13 cellular contexts compared by ENCODE assay signal in the genomic region with DNA sequence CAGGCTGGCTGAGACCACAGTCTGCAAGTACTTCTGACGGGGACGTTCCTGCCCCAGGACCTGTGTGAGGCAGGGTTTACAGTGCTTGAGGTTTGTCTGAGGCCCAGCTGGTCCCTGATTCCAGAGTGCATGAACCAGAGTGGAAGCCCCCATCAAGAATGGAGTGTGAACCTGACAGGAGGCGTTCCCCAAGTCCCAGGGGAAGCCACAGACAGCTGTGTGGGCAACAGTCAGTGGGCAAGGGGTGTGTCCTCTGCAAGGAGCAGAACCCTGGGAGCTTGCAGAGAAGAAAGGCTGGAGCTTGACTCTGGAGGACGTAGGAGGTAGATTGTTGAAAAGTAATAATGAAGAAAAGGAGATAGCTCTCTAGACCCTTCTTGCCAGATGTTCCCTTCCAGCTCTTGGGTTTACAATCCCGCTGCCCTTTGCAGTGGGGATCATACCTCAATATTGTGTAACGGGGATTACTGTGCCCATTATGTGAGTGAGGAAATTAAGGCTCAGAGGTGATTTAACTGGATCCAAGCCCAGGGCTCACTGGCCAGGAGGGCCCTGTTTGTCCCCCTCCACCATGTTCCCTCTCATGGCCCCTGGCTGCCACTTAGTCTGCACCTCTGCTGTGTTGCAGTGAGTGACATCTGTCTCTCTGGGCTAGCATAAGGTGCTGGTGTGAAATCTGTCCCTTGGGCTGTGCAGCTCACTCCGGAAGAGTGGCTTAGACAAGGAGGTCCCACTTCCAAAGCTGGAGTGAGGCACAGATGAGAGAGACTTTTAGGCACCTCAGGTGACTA. TPM values are rescaled to one million over a fixed set of nuclear protein-coding genes. Genes with fewer than 3 reads are reported as not detected.
DNase-seq lines count a peak whose midpoint lies in the region; ATAC-seq and TF ChIP-seq lines count a peak whose summit lies in the region.
"Had no signal": no experiment of that assay in that cellular context is flagged by ENCODE, and none has a peak within 500 bp of the region (broad histone marks: within the 10 kb centered on the region; RNA-seq: fewer than 3 reads in every experiment).

No MANE protein-coding gene starts in this region.

- peaks cover 54% of the 10 kb centered on the region for H3K36me3 Mint-ChIP-seq in endothelial cell (ENCODE audit: low read depth, unreplicated experiment)

- TF ChIP-seq POLR2A in NB4 (IDR thresholded peaks at IDR 0.05; ENCODE audit: extremely low read depth, insufficient read length) = no peak
- no peak for TF ChIP-seq POLR2A in suprapubic skin (IDR thresholded peaks at IDR 0.05)

- H3K27me3 ChIP-seq in suprapubic skin = no peaks in the 10 kb centered on the region

- H3K4me1 ChIP-seq in suprapubic skin = peaks cover 19% of the 10 kb centered on the region

- peak overlapping the region; percentile 64 for H3K27ac ChIP-seq in suprapubic skin
- H3K27ac ChIP-seq: C4-2B, RWPE1 had no signal

- peaks cover 59% of the 10 kb centered on the region for H3K36me3 ChIP-seq in suprapubic skin

- H3K4me3 Mint-ChIP-seq in endothelial cell (ENCODE audit: unreplicated experiment) = peak overlapping the region; percentile 81

- H3K27me3 Mint-ChIP-seq in endothelial cell (ENCODE audit: unreplicated experiment) = peaks cover 5% of the 10 kb centered on the region

- no peak for TF ChIP-seq EP300 in suprapubic skin (IDR thresholded peaks at IDR 0.05)

- H3K9me3 Mint-ChIP-seq in endothelial cell (ENCODE audit: unreplicated experiment) = no peaks in the 10 kb centered on the region

- H3K4me1 Mint-ChIP-seq in endothelial cell (ENCODE audit: unreplicated experiment) = peaks cover 8% of the 10 kb centered on the region

- H3K4me3 ChIP-seq in NB4 (ENCODE audit: low read depth, low read length) = no peak overlapping the region
- no peak overlapping the region for H3K4me3 ChIP-seq in suprapubic skin

- 80% methylated on average over 7 of the region's 7 CpGs for WGBS in suprapubic skin

- H3K9me3 ChIP-seq in suprapubic skin = no peaks in the 10 kb centered on the region

- peak; percentile 7 for DNase-seq in NCI-H1694 treated with DMSO at 0.1 percent for 48 hours (lab: John Stamatoyannopoulos, UW)
- DNase-seq in NCI-H1694 (lab: John Stamatoyannopoulos, UW) = no peak
- peak; percentile 63 for DNase-seq in NB4 (ENCODE audit: low read depth)
- no peak for DNase-seq in endothelial cell (ENCODE audit: low spot score)
- no peak for DNase-seq in suprapubic skin (ENCODE audit: low spot score in 2 of 2)
- DNase-seq in NCI-H1105 (lab: John Stamatoyannopoulos, UW) = no peak
- DNase-seq in HuH-7 (ENCODE audit: low spot score) = no peak
- no peak for DNase-seq in stimulated activated naive CD8-positive, alpha-beta T cell treated with anti-CD3 and anti-CD28 coated beads, Interleukin-15, Interleukin-2, amounts not matched to agents 100 U/mL and 50 U/mL, for 24 hours
- DNase-seq: GOT3, NCI-H1436 treated with DMSO at 0.1 percent for 48 hours, NCI-H2107 had no signal

- H3K27ac Mint-ChIP-seq in endothelial cell (ENCODE audit: unreplicated experiment) = no peak overlapping the region

- no peak for TF ChIP-seq CTCF in NB4 (IDR thresholded peaks at IDR 0.05; ENCODE audit: low read depth, low read length)
- TF ChIP-seq CTCF in endothelial cell (IDR thresholded peaks at IDR 0.05; ENCODE audit: unreplicated experiment) = no peak
- no peak for TF ChIP-seq CTCF in suprapubic skin (IDR thresholded peaks at IDR 0.05)

- no peak for ATAC-seq in stimulated activated naive CD8-positive, alpha-beta T cell treated with anti-CD3 and anti-CD28 coated beads, Interleukin-15, Interleukin-2, amounts not matched to agents 100 U/mL and 50 U/mL, for 24 hours

RNA-seq across cellular contexts. Expression of a gene that starts 6.2 kb away (rescaled TPM):
- total RNA-seq in endothelial cell (ENCODE audit: unreplicated experiment) (180 TPM), suprapubic skin (100 to 1,000 TPM; 242 to 376 (median 273) TPM)

RNA-seq across cellular contexts. Expression of a gene that starts 6.3 kb away (rescaled TPM):
- total RNA-seq in endothelial cell (ENCODE audit: unreplicated experiment) (10.8 TPM), suprapubic skin (10 to 100 TPM in 1 of 4 donors, 1 to 10 TPM in 3; 6.7 to 10.6 (median 9.3) TPM)

RNA-seq across cellular contexts. Expression of a gene that starts 58.7 kb away (rescaled TPM):
- total RNA-seq in endothelial cell (ENCODE audit: unreplicated experiment) (11.4 TPM), suprapubic skin (1 to 10 TPM; 1.6 to 10.0 (median 7.7) TPM)

Comparison
In these comparisons a context has a peak if more than half of its experiments do, and no peak if none do; other contexts are left out.
1. DNase-seq: peak in NCI-H1694 treated with DMSO at 0.1 percent for 48 hours (single experiment) and NB4 (single experiment); none in NCI-H1694 (single experiment), endothelial cell (single experiment), suprapubic skin (0 of 2), NCI-H1105 (single experiment), HuH-7 (single experiment) and stimulated activated naive CD8-positive, alpha-beta T cell treated with anti-CD3 and anti-CD28 coated beads, Interleukin-15, Interleukin-2, amounts not matched to agents 100 U/mL and 50 U/mL, for 24 hours (single experiment).